In genomic region chr20:9374480-9374879, GRCh38 we compare ENCODE assay signal across 27 cellular contexts.
DNase-seq lines count a peak whose midpoint lies in the region; ATAC-seq and TF ChIP-seq lines count a peak whose summit lies in the region.
"Had no signal": no experiment of that assay in that cellular context is flagged by ENCODE, and none has a peak within 500 bp of the region (broad histone marks: within the 10 kb centered on the region; RNA-seq: fewer than 3 reads in every experiment).

No MANE protein-coding gene starts in this region.

- DNase-seq in HFFc6 (no peak), chondrocyte (ENCODE audit: low spot score) (no peak), mesenchymal stem cell (peak; percentile 51), HPDE6-E6E7 (ENCODE audit: extremely low spot score) (no peak)
- no peak for DNase-seq in activated naive CD8-positive, alpha-beta T cell treated with anti-CD3 and anti-CD28 coated beads, Interleukin-2, amount 50 U/mL, for 24 hours
- DNase-seq: ACHN; activated CD4-positive, alpha-beta T cell treated with anti-CD3 and anti-CD28 coated beads, Interleukin-2, amount 10 ng/mL, durations not matched to agents 24 days and 14 days; activated naive CD4-positive, alpha-beta T cell treated with Interleukin-2 at 50 U/mL for 16 hours; activated T-cell treated with anti-CD3 and anti-CD28 coated beads, Interleukin-2, amount 50 U/mL, for 48 hours; amniotic stem cell; C1 segment of cervical spinal cord; Calu3; foreskin fibroblast; heart left ventricle; Kasumi-1; left colon; NCI-H1092; NCI-H1930; NCI-H774; RPMI8226; spleen; stimulated activated CD4-positive, alpha-beta T cell treated with anti-CD3 and anti-CD28 coated beads, Interleukin-4, amount 100 ng/mL, for 1 hour; stimulated activated naive CD4-positive, alpha-beta T cell had no signal

- H2AK5ac ChIP-seq in mesenchymal stem cell (ENCODE audit: low read length, severe bottlenecking): no peak overlapping the region

- H3K36me3 ChIP-seq in BLaER1 (no peaks in the 10 kb centered on the region), mesenchymal stem cell (ENCODE audit: control insufficient read depth in 1 of 2, insufficient read depth in 2 of 2, low read depth in 1 of 2, low read length in 2 of 2) (peaks cover 0 to 14% of the 10 kb centered on the region in 2 experiments)
- H3K36me3 ChIP-seq: spleen had no signal

- H3K23ac ChIP-seq in mesenchymal stem cell (ENCODE audit: low read length in 2 of 2): no peak overlapping the region

- H3K4me3 Mint-ChIP-seq in HFFc6 (no peak overlapping the region; the same call in 1 of the 2 replicates), chondrocyte (ENCODE audit: unreplicated experiment) (peak overlapping the region; percentile 16)
- no peak overlapping the region for H3K4me3 Mint-ChIP-seq in activated naive CD8-positive, alpha-beta T cell treated with anti-CD3 and anti-CD28 coated beads, Interleukin-2, amount 50 U/mL, for 24 hours
- H3K4me3 Mint-ChIP-seq: activated CD4-positive, alpha-beta T cell treated with anti-CD3 and anti-CD28 coated beads, Interleukin-2, amount 10 ng/mL, durations not matched to agents 24 days and 14 days had no signal

- H3K9ac ChIP-seq in BLaER1: no peak overlapping the region
- no peak overlapping the region for H3K9ac ChIP-seq in mesenchymal stem cell (ENCODE audit: low read length)

- H3K27me3 ChIP-seq in BLaER1: no peaks in the 10 kb centered on the region
- no peaks in the 10 kb centered on the region for H3K27me3 ChIP-seq in mesenchymal stem cell (ENCODE audit: control insufficient read depth in 1 of 2, insufficient read depth in 1 of 2, low read length in 2 of 2)
- H3K27me3 ChIP-seq: heart left ventricle, spleen had no signal

- H3K4me2 ChIP-seq in BLaER1 (peak overlapping the region; percentile 48), mesenchymal stem cell (ENCODE audit: low read length, poor library complexity, severe bottlenecking) (no peak overlapping the region)

- H3K27ac Mint-ChIP-seq in HFFc6 (peak overlapping the region; percentile 14), chondrocyte (ENCODE audit: unreplicated experiment) (peak overlapping the region; percentile 96)
- no peak overlapping the region for H3K27ac Mint-ChIP-seq in activated naive CD8-positive, alpha-beta T cell treated with anti-CD3 and anti-CD28 coated beads, Interleukin-2, amount 50 U/mL, for 24 hours
- H3K27ac Mint-ChIP-seq: activated CD4-positive, alpha-beta T cell treated with anti-CD3 and anti-CD28 coated beads, Interleukin-2, amount 10 ng/mL, durations not matched to agents 24 days and 14 days had no signal

- H3K4me3 ChIP-seq in BLaER1 (no peak overlapping the region), mesenchymal stem cell (ENCODE audit: insufficient read depth in 1 of 2, low read depth in 1 of 2, low read length in 2 of 2) (no peak overlapping the region)
- H3K4me3 ChIP-seq: heart left ventricle, spleen had no signal

- H3K79me1 ChIP-seq in mesenchymal stem cell (replicated peaks; ENCODE audit: low read length, poor library complexity, severe bottlenecking): peaks cover 8% of the 10 kb centered on the region

- H2BK5ac ChIP-seq in mesenchymal stem cell (ENCODE audit: low read depth, low read length, poor library complexity, severe bottlenecking): no peak overlapping the region

- peaks cover 27% of the 10 kb centered on the region for H3K4me1 Mint-ChIP-seq in HFFc6 (ENCODE audit: low read depth)
- peaks cover 49% of the 10 kb centered on the region for H3K4me1 Mint-ChIP-seq in chondrocyte (ENCODE audit: low read depth)
- H3K4me1 Mint-ChIP-seq in activated naive CD8-positive, alpha-beta T cell treated with anti-CD3 and anti-CD28 coated beads, Interleukin-2, amount 50 U/mL, for 24 hours: no peaks in the 10 kb centered on the region
- H3K4me1 Mint-ChIP-seq: activated CD4-positive, alpha-beta T cell treated with anti-CD3 and anti-CD28 coated beads, Interleukin-2, amount 10 ng/mL, durations not matched to agents 24 days and 14 days had no signal

- H3K36me3 Mint-ChIP-seq in HFFc6 (ENCODE audit: low read depth) (peaks cover 35% of the 10 kb centered on the region), chondrocyte (ENCODE audit: low read depth) (no peaks in the 10 kb centered on the region)
- H3K36me3 Mint-ChIP-seq in activated naive CD8-positive, alpha-beta T cell treated with anti-CD3 and anti-CD28 coated beads, Interleukin-2, amount 50 U/mL, for 24 hours (ENCODE audit: low read depth): no peaks in the 10 kb centered on the region

- no peak overlapping the region for H3K14ac ChIP-seq in mesenchymal stem cell (ENCODE audit: low read length in 2 of 2)

- H3K18ac ChIP-seq in mesenchymal stem cell (ENCODE audit: low read depth in 1 of 2, low read length in 2 of 2): no peak overlapping the region

- no peak overlapping the region for H4K8ac ChIP-seq in mesenchymal stem cell (ENCODE audit: low read length)

- H3K9me3 Mint-ChIP-seq in HFFc6 (no peaks in the 10 kb centered on the region), chondrocyte (ENCODE audit: low read depth) (no peaks in the 10 kb centered on the region)
- no peaks in the 10 kb centered on the region for H3K9me3 Mint-ChIP-seq in activated naive CD8-positive, alpha-beta T cell treated with anti-CD3 and anti-CD28 coated beads, Interleukin-2, amount 50 U/mL, for 24 hours
- H3K9me3 Mint-ChIP-seq: activated CD4-positive, alpha-beta T cell treated with anti-CD3 and anti-CD28 coated beads, Interleukin-2, amount 10 ng/mL, durations not matched to agents 24 days and 14 days had no signal

- no peak overlapping the region for H4K91ac ChIP-seq in mesenchymal stem cell (ENCODE audit: low read length)

- no peak overlapping the region for H2BK120ac ChIP-seq in mesenchymal stem cell (ENCODE audit: low read depth, low read length)

- WGBS in mesenchymal stem cell: no CpG with 5 or more reads among the region's 1 CpG

- H3K27me3 Mint-ChIP-seq in HFFc6 (ENCODE audit: insufficient read depth): peaks cover 2% of the 10 kb centered on the region
- H3K27me3 Mint-ChIP-seq in chondrocyte (ENCODE audit: low read depth): no peaks in the 10 kb centered on the region
- H3K27me3 Mint-ChIP-seq in activated naive CD8-positive, alpha-beta T cell treated with anti-CD3 and anti-CD28 coated beads, Interleukin-2, amount 50 U/mL, for 24 hours: no peaks in the 10 kb centered on the region
- H3K27me3 Mint-ChIP-seq: activated CD4-positive, alpha-beta T cell treated with anti-CD3 and anti-CD28 coated beads, Interleukin-2, amount 10 ng/mL, durations not matched to agents 24 days and 14 days had no signal

- H2BK15ac ChIP-seq in mesenchymal stem cell (ENCODE audit: low read depth, poor library complexity, severe bottlenecking): no peak overlapping the region

- peaks cover 32% of the 10 kb centered on the region for H3K4me1 ChIP-seq in BLaER1
- H3K4me1 ChIP-seq in mesenchymal stem cell (ENCODE audit: control insufficient read depth, insufficient read depth, low read depth, low read length): peaks cover 6% of the 10 kb centered on the region
- H3K4me1 ChIP-seq: spleen had no signal

- H3K9me3 ChIP-seq in BLaER1 (no peaks in the 10 kb centered on the region), mesenchymal stem cell (ENCODE audit: control insufficient read depth, low read length) (no peaks in the 10 kb centered on the region)
- H3K9me3 ChIP-seq: heart left ventricle, spleen had no signal

- H3K27ac ChIP-seq in BLaER1 (peak overlapping the region; percentile 47), mesenchymal stem cell (ENCODE audit: low read length, poor library complexity, severe bottlenecking) (peak overlapping the region; percentile 74)
- H3K27ac ChIP-seq: spleen had no signal

- H2BK12ac ChIP-seq in mesenchymal stem cell (ENCODE audit: low read length in 2 of 2): no peak overlapping the region

- TF ChIP-seq CTCF in HFFc6 (IDR thresholded peaks at IDR 0.05) (no peak), chondrocyte (IDR thresholded peaks at IDR 0.05) (no peak)

- no peaks in the 10 kb centered on the region for H4K20me1 ChIP-seq in BLaER1

- H3K4ac ChIP-seq in mesenchymal stem cell (ENCODE audit: low read depth in 1 of 2, low read length in 2 of 2): no peak overlapping the region

- no peak overlapping the region for H2AFZ ChIP-seq in mesenchymal stem cell (ENCODE audit: low read depth, low read length)

- ATAC-seq in activated naive CD8-positive, alpha-beta T cell treated with anti-CD3 and anti-CD28 coated beads, Interleukin-2, amount 50 U/mL, for 24 hours: no peak
- ATAC-seq in GM21528 (IDR thresholded peaks at IDR 0.05; ENCODE audit: low FRiP score, unreplicated experiment): no peak
- ATAC-seq in GM21390 (IDR thresholded peaks at IDR 0.05; ENCODE audit: unreplicated experiment): no peak
- ATAC-seq: left colon, SK-N-SH treated with all-trans-retinoic acid at 6 μM for 48 hours had no signal
